ENCODE assay signal across 11 cellular contexts in genomic region chr1:40901886-40902633, GRCh38. TPM values are rescaled to one million over a fixed set of nuclear protein-coding genes. Genes with fewer than 3 reads are reported as not detected.
DNase-seq lines count a peak whose midpoint lies in the region; ATAC-seq and TF ChIP-seq lines count a peak whose summit lies in the region.
"Had no signal": no experiment of that assay in that cellular context is flagged by ENCODE, and none has a peak within 500 bp of the region (broad histone marks: within the 10 kb centered on the region; RNA-seq: fewer than 3 reads in every experiment).

No MANE protein-coding gene starts in this region.

- H3K4me1 ChIP-seq in body of pancreas = peaks cover 23% of the 10 kb centered on the region
- H3K4me1 ChIP-seq in right cardiac atrium (ENCODE audit: control insufficient read depth, insufficient read depth, low read length) = no peaks in the 10 kb centered on the region
- H3K4me1 ChIP-seq in thyroid gland = peaks cover 34 to 49% of the 10 kb centered on the region in 2 donors
- H3K4me1 ChIP-seq: SJCRH30 had no signal

- H3K27me3 ChIP-seq in body of pancreas (no peaks in the 10 kb centered on the region), right cardiac atrium (ENCODE audit: control insufficient read depth, insufficient read depth) (no peaks in the 10 kb centered on the region), thyroid gland (no peaks in the 10 kb centered on the region)
- H3K27me3 ChIP-seq: SJCRH30 had no signal

- H3K9me3 ChIP-seq in body of pancreas = no peaks in the 10 kb centered on the region
- no peaks in the 10 kb centered on the region for H3K9me3 ChIP-seq in right cardiac atrium (ENCODE audit: control insufficient read depth, low read length)
- no peaks in the 10 kb centered on the region for H3K9me3 ChIP-seq in thyroid gland
- H3K9me3 ChIP-seq: SJCRH30 had no signal

- H3K4me3 ChIP-seq in body of pancreas (no peak overlapping the region), right cardiac atrium (ENCODE audit: low read length) (no peak overlapping the region), thyroid gland (replicated peaks in 1 of 3) (no peak overlapping the region)
- H3K4me3 ChIP-seq: SJCRH30 had no signal

- peak; percentile 73 for DNase-seq in HPDE6-E6E7 (ENCODE audit: extremely low spot score)
- no peak for DNase-seq in body of pancreas
- peak in 2 of 3 donors; percentile 45 to 62 for DNase-seq in right cardiac atrium
- peak in 1 of 2 donors; percentile 8 for DNase-seq in thyroid gland
- no peak for DNase-seq in KG1 (lab: John Stamatoyannopoulos, UW)
- DNase-seq in activated CD4-positive, CD25-positive, alpha-beta regulatory T cell treated with anti-CD3 and anti-CD28 coated beads, Interleukin-2, amount 50 U/mL, for 72 hours = no peak
- DNase-seq: activated T-cell treated with anti-CD3 and anti-CD28 coated beads, Interleukin-2, amount 50 U/mL, for 1 hour; naive thymus-derived CD8-positive, alpha-beta T cell; SJCRH30 had no signal

- WGBS in body of pancreas, 2 donors = 72 to 76% methylated on average over 11 of the region's 11 CpGs
- WGBS in right cardiac atrium = 59% methylated on average over 11 of the region's 11 CpGs
- 74 to 75% methylated on average over 9 to 11 of the region's 11 CpGs for whole genome bisulfite sequencing in thyroid gland, 2 donors

- H3K36me3 ChIP-seq in body of pancreas (replicated peaks in 1 of 2; ENCODE audit: insufficient read depth in 1 of 2, low read depth in 2 of 2) (no peaks in the 10 kb centered on the region), thyroid gland (no peaks in the 10 kb centered on the region)
- H3K36me3 ChIP-seq: SJCRH30 had no signal

- no peak for ATAC-seq in body of pancreas
- ATAC-seq in right cardiac atrium = peak; percentile 43 to 64
- ATAC-seq in activated CD4-positive, CD25-positive, alpha-beta regulatory T cell treated with anti-CD3 and anti-CD28 coated beads, Interleukin-2, amount 50 U/mL, for 24 hours = no peak
- ATAC-seq: naive thymus-derived CD8-positive, alpha-beta T cell had no signal

- no peak for TF ChIP-seq CTCF in body of pancreas (IDR thresholded peaks at IDR 0.05)
- TF ChIP-seq CTCF in thyroid gland (IDR thresholded peaks at IDR 0.05) = no peak

- H3K27ac ChIP-seq in body of pancreas (peak overlapping the region in 3 of 4 donors; percentile 7 to 50 (median 28)), right cardiac atrium (ENCODE audit: low read length) (no peak overlapping the region), thyroid gland (peak overlapping the region; percentile 36 to 75 (median 53))
- H3K27ac ChIP-seq: KMS-11, SJCRH30 had no signal

- intact Hi-C loops in body of pancreas (cut with DNase I) = no loop called here
- intact Hi-C loops in right cardiac atrium (cut with DNase I) = no loop called here
- intact Hi-C loops in thyroid gland (cut with DNase I) = no loop called here

- TF ChIP-seq POLR2A in body of pancreas (IDR thresholded peaks at IDR 0.05) (no peak), thyroid gland (IDR thresholded peaks at IDR 0.05) (no peak)

RNA-seq across cellular contexts. Expression of gene CITED4, which starts 39.9 kb away (rescaled TPM):
- 100 to 1,000 TPM; 180 to 465 TPM for total RNA-seq in body of pancreas
- 10 to 100 TPM; 19.9 to 44.5 (median 38.2) TPM for total RNA-seq in right cardiac atrium
- 13.7 TPM for polyA plus RNA-seq in right cardiac atrium
- 10 to 100 TPM in 3 of 4 donors, 1 to 10 TPM in 1; 8.8 to 28.1 (median 20.3) TPM for total RNA-seq in thyroid gland
- total RNA-seq: SJCRH30 had no signal

Comparison
In these comparisons a context has a peak if more than half of its experiments do, and no peak if none do; other contexts are left out.
1. DNase-seq: peak in HPDE6-E6E7 (single experiment) and right cardiac atrium (2 of 3); none in body of pancreas (0 of 4), KG1 (single experiment) and activated CD4-positive, CD25-positive, alpha-beta regulatory T cell treated with anti-CD3 and anti-CD28 coated beads, Interleukin-2, amount 50 U/mL, for 72 hours (single experiment).
2. ATAC-seq: peak in right cardiac atrium (2 of 2); none in body of pancreas (single experiment) and activated CD4-positive, CD25-positive, alpha-beta regulatory T cell treated with anti-CD3 and anti-CD28 coated beads, Interleukin-2, amount 50 U/mL, for 24 hours (0 of 2).